In the genomic region with DNA sequence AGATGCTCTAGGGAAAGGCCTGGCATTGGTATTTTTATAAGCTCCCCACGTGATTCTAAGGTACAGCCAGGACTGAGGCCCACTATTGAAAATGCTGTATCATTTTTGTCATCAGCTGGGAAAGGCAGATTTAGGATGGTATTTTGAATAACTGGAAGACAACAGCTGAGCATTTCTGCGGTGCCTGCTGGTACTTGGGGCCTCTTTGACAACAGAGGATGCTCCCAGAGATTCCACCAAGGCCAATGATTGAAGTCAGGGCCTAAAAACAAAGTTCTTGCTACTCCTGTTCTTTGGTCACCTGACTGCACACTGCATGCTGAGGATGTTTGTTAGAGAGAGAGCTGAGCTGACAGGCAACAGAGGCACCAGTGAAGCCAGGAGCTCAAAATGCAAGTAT, we compare ENCODE assay signal across 35 cellular contexts. TPM values are rescaled to one million over a fixed set of nuclear protein-coding genes. Genes with fewer than 3 reads are reported as not detected.
"Had no signal": no experiment of that assay in that cellular context is flagged by ENCODE, and none has a peak within 500 bp of the region (broad histone marks: within the 10 kb centered on the region; RNA-seq: fewer than 3 reads in every experiment).

No MANE protein-coding gene starts in this region.

- H3K9ac ChIP-seq: KMS-11 had no signal

- H3K4me2 ChIP-seq: KMS-11 had no signal

- H3K9me3 ChIP-seq: MG63 had no signal

- H3K27ac ChIP-seq: KMS-11 had no signal

- H3K27me3 ChIP-seq: MG63 had no signal

- H3K4me3 ChIP-seq: MG63 had no signal

- DNase-seq: Karpas-422, Kasumi-1, KG1, MG63, MM.1S, MV-4-11, NCI-H1048, NCI-H1092, NCI-H1092 treated with DMSO at 0.1 percent for 48 hours, NCI-H1105, NCI-H1105 treated with DMSO at 0.1 percent for 48 hours, NCI-H1417, NCI-H1417 treated with DMSO at 0.1 percent for 48 hours, NCI-H1436 treated with DMSO at 0.1 percent for 48 hours, NCI-H146, NCI-H1694, NCI-H1694 treated with DMSO at 0.1 percent for 48 hours, NCI-H187, NCI-H187 treated with DMSO at 0.1 percent for 48 hours, NCI-H1930, NCI-H2029, NCI-H2029 treated with DMSO at 0.1 percent for 48 hours, NCI-H2081, NCI-H2081 treated with DMSO at 0.1 percent for 48 hours, NCI-H2107, NCI-H2171, NCI-H2171 treated with DMSO at 0.1 percent for 48 hours, NCI-H2227 treated with DMSO at 0.1 percent for 48 hours, NCI-H226, NCI-H345, NCI-H446, NCI-H446 treated with DMSO at 0.1 percent for 48 hours, NCI-H510A had no signal

- H3K36me3 ChIP-seq: MG63 had no signal

RNA-seq across cellular contexts. Expression of a gene that starts 8.1 kb away (rescaled TPM):
- total RNA-seq: MCF 10A had no signal
